In genomic region chr9:110121170-110121569, GRCh38 we compare ENCODE assay signal across 1 cellular context.
TF ChIP-seq lines count a peak whose summit lies in the region.

No MANE protein-coding gene starts in this region.

TF ChIP-seq in WTC11, 78 proteins besides CTCF, POLR2A, EP300 and RAD21 (continued from another document):
- TF ChIP-seq ZNF532 (CRISPR knock-in tag; IDR thresholded peaks at IDR 0.05; ENCODE audit: borderline replicate concordance) (no peak), E2F4 (CRISPR knock-in tag; IDR thresholded peaks at IDR 0.05; ENCODE audit: borderline replicate concordance, low read depth) (no peak), ZNF416 (CRISPR knock-in tag; IDR thresholded peaks at IDR 0.05) (no peak), ZNF425 (CRISPR knock-in tag; conservative IDR thresholded peaks at IDR 0.05) (no peak)
